Comparison of ENCODE assay signal across 20 cellular contexts in the genomic region with DNA sequence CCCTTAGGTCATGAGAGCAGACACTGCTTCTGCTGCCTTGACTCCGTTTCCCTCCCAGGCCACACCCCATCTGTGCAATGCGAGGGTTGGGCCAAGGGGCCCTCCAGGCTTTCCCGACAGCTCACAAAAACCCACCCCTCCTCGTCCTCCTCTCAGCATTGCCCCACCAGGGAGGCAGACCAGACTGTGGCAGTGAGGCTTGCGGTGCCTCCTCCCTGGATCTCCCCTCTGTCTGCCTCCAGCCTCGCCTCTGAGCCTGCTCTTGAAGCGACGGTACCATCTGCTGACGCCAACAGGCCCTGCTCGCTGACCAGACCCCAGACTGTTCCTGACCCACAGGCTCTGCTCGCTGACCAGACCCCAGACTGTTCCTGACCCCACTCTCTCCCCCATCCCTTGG.
DNase-seq lines count a peak whose midpoint lies in the region; ATAC-seq and TF ChIP-seq lines count a peak whose summit lies in the region.
"Had no signal": no experiment of that assay in that cellular context is flagged by ENCODE, and none has a peak within 500 bp of the region (broad histone marks: within the 10 kb centered on the region; RNA-seq: fewer than 3 reads in every experiment).

No MANE protein-coding gene starts in this region.

- peaks cover 32% of the 10 kb centered on the region for H3K36me3 Mint-ChIP-seq in activated CD4-positive, alpha-beta T cell treated with anti-CD3 and anti-CD28 coated beads for 36 hours (ENCODE audit: low read depth)
- peaks cover 11% of the 10 kb centered on the region for H3K36me3 Mint-ChIP-seq in HFFc6 (ENCODE audit: low read depth)
- H3K36me3 Mint-ChIP-seq in chondrocyte (ENCODE audit: low read depth): peaks cover 29% of the 10 kb centered on the region
- H3K36me3 Mint-ChIP-seq in stimulated activated effector memory CD8-positive, alpha-beta T cell treated with anti-CD3 and anti-CD28 coated beads, Interleukin-12 subunit alpha, Interleukin-12 subunit beta, amount 100 ng/mL, for 72 hours: peaks cover 10% of the 10 kb centered on the region

- H3K27ac Mint-ChIP-seq in activated CD4-positive, alpha-beta T cell treated with anti-CD3 and anti-CD28 coated beads for 36 hours: peak overlapping the region; percentile 55
- H3K27ac Mint-ChIP-seq in HFFc6 (peak overlapping the region; percentile 8; the same call in 1 of the 2 replicates), chondrocyte (ENCODE audit: unreplicated experiment) (no peak overlapping the region)
- H3K27ac Mint-ChIP-seq in stimulated activated effector memory CD8-positive, alpha-beta T cell treated with anti-CD3 and anti-CD28 coated beads, Interleukin-12 subunit alpha, Interleukin-12 subunit beta, amount 100 ng/mL, for 72 hours: peak overlapping the region; percentile 46
- H3K27ac Mint-ChIP-seq: CD4-positive, alpha-beta T cell had no signal

- no peak for TF ChIP-seq CTCF in HFFc6 (IDR thresholded peaks at IDR 0.05)
- TF ChIP-seq CTCF in chondrocyte (IDR thresholded peaks at IDR 0.05): no peak

- ATAC-seq in activated CD4-positive, alpha-beta T cell treated with anti-CD3 and anti-CD28 coated beads for 36 hours: no peak
- no peak for ATAC-seq in stimulated activated effector memory CD8-positive, alpha-beta T cell treated with anti-CD3 and anti-CD28 coated beads, Interleukin-12 subunit alpha, Interleukin-12 subunit beta, amount 100 ng/mL, for 72 hours
- ATAC-seq in activated CD4-positive, CD25-positive, alpha-beta regulatory T cell treated with anti-CD3 and anti-CD28 coated beads, Interleukin-2, amount 50 U/mL, for 24 hours: no peak

- POLR2A ChIA-PET in activated CD4-positive, alpha-beta T cell treated with anti-CD3 and anti-CD28 coated beads for 36 hours (lab: Charles Lee): no interaction called here

- DNase-seq in activated CD4-positive, alpha-beta T cell treated with anti-CD3 and anti-CD28 coated beads for 36 hours: no peak
- no peak for DNase-seq in activated CD4-positive, alpha-beta T cell treated with anti-CD3 and anti-CD28 coated beads for 1 hour
- DNase-seq in HFFc6 (no peak), chondrocyte (ENCODE audit: low spot score) (peak; percentile 72), cerebellum (ENCODE audit: low spot score) (no peak), H4 (ENCODE audit: low spot score) (no peak)
- no peak for DNase-seq in stimulated activated effector memory CD8-positive, alpha-beta T cell treated with anti-CD3 and anti-CD28 coated beads, Interleukin-12 subunit alpha, Interleukin-12 subunit beta, amount 100 ng/mL, for 72 hours (ENCODE audit: low spot score in 2 of 2)
- DNase-seq: 8988T; Caco-2; CD4-positive, alpha-beta T cell; DMS153; GF-D8; GM23248; KG1; NCI-H1105 treated with DMSO at 0.1 percent for 48 hours; NCI-H1694; NCI-H510A treated with DMSO at 0.1 percent for 48 hours; NCI-H774; SHP77 treated with DMSO at 0.1 percent for 48 hours had no signal

- CTCF ChIA-PET in activated CD4-positive, alpha-beta T cell treated with anti-CD3 and anti-CD28 coated beads for 36 hours (lab: Charles Lee): no interaction called here

- H3K4me3 Mint-ChIP-seq in activated CD4-positive, alpha-beta T cell treated with anti-CD3 and anti-CD28 coated beads for 36 hours: no peak overlapping the region
- H3K4me3 Mint-ChIP-seq in HFFc6: no peak overlapping the region
- H3K4me3 Mint-ChIP-seq in chondrocyte (ENCODE audit: unreplicated experiment): no peak overlapping the region
- no peak overlapping the region for H3K4me3 Mint-ChIP-seq in stimulated activated effector memory CD8-positive, alpha-beta T cell treated with anti-CD3 and anti-CD28 coated beads, Interleukin-12 subunit alpha, Interleukin-12 subunit beta, amount 100 ng/mL, for 72 hours
- H3K4me3 Mint-ChIP-seq: CD4-positive, alpha-beta T cell had no signal

- no peaks in the 10 kb centered on the region for H3K4me1 Mint-ChIP-seq in activated CD4-positive, alpha-beta T cell treated with anti-CD3 and anti-CD28 coated beads for 36 hours
- no peaks in the 10 kb centered on the region for H3K4me1 Mint-ChIP-seq in HFFc6 (ENCODE audit: low read depth)
- H3K4me1 Mint-ChIP-seq in chondrocyte (ENCODE audit: low read depth): no peaks in the 10 kb centered on the region
- peaks cover 8% of the 10 kb centered on the region for H3K4me1 Mint-ChIP-seq in stimulated activated effector memory CD8-positive, alpha-beta T cell treated with anti-CD3 and anti-CD28 coated beads, Interleukin-12 subunit alpha, Interleukin-12 subunit beta, amount 100 ng/mL, for 72 hours

- no peaks in the 10 kb centered on the region for H3K9me3 Mint-ChIP-seq in activated CD4-positive, alpha-beta T cell treated with anti-CD3 and anti-CD28 coated beads for 36 hours (ENCODE audit: low read depth)
- no peaks in the 10 kb centered on the region; the same call in 1 of the 2 replicates for H3K9me3 Mint-ChIP-seq in HFFc6
- H3K9me3 Mint-ChIP-seq in chondrocyte (ENCODE audit: low read depth): no peaks in the 10 kb centered on the region
- H3K9me3 Mint-ChIP-seq in stimulated activated effector memory CD8-positive, alpha-beta T cell treated with anti-CD3 and anti-CD28 coated beads, Interleukin-12 subunit alpha, Interleukin-12 subunit beta, amount 100 ng/mL, for 72 hours: no peaks in the 10 kb centered on the region
- H3K9me3 Mint-ChIP-seq: CD4-positive, alpha-beta T cell had no signal

- intact Hi-C loops in activated CD4-positive, alpha-beta T cell treated with anti-CD3 and anti-CD28 coated beads for 36 hours (cut with DNase I, micrococcal nuclease): no loop called here

- H3K27me3 Mint-ChIP-seq in activated CD4-positive, alpha-beta T cell treated with anti-CD3 and anti-CD28 coated beads for 36 hours: no peaks in the 10 kb centered on the region
- H3K27me3 Mint-ChIP-seq in HFFc6 (ENCODE audit: insufficient read depth) (peaks cover 3% of the 10 kb centered on the region), chondrocyte (ENCODE audit: low read depth) (no peaks in the 10 kb centered on the region)
- H3K27me3 Mint-ChIP-seq: CD4-positive, alpha-beta T cell had no signal
